Comparison of ENCODE assay signal across 8 cellular contexts in the genomic region with DNA sequence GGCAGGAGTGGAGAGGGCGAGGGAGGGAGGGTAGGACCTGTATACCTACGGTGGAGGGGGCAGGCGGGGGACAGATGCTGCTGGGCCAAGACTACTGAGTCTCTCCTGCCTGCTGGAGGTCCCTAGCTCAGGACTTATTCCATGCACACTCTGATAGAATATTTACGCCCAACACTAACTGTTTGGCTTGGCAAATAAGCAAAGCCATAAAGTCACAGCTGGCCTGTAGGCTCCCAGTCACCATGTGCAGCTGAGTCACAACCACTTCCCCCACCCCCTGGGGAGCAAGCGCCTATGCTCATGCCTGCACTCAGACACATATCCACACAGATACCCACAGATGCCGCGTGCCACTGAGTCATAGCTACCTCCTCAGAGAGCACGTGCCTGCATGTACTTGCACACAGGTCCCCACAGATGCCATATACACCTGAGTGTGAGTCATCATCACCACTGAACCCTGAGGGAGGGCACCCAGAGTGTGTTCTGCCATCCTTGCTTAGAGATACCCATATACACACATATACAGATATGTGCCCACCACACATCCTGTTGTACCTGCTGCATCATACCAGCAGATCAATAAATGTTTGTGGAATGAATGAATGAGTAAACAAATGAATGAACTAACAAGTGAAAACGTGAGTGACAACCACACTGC.
DNase-seq lines count a peak whose midpoint lies in the region; ATAC-seq and TF ChIP-seq lines count a peak whose summit lies in the region.

No MANE protein-coding gene starts in this region.

- ATAC-seq in CD8-positive, alpha-beta T cell = peak; percentile 71
- ATAC-seq in GM21423 (IDR thresholded peaks at IDR 0.05; ENCODE audit: unreplicated experiment) (peak; percentile 54), T-helper 17 cell (peak; percentile 73), right cardiac atrium (peak; percentile 73 to 79)

- 28% methylated on average over 9 of the region's 9 CpGs for WGBS in right cardiac atrium

- H3K4me3 ChIP-seq in CD8-positive, alpha-beta T cell (ENCODE audit: low read depth, low read length) = no peak overlapping the region
- H3K4me3 ChIP-seq in right cardiac atrium (ENCODE audit: low read length) = no peak overlapping the region

- TF ChIP-seq CTCF in CD8-positive, alpha-beta T cell (IDR thresholded peaks at IDR 0.05) = no peak

- POLR2A ChIA-PET in CD8-positive, alpha-beta T cell (lab: Charles Lee) = interaction anchor here (0.6 kb wide), 1 partner anchor 548 kb away, joined by 5 read pairs; no protein-coding TSS in a partner anchor

- no peak overlapping the region for H3K27ac ChIP-seq in CD8-positive, alpha-beta T cell (ENCODE audit: low read depth, low read length)
- peak overlapping the region; percentile 95 for H3K27ac ChIP-seq in KOPT-K1 (ENCODE audit: low read depth, low read length, poor library complexity, severe bottlenecking)
- H3K27ac ChIP-seq in right cardiac atrium (ENCODE audit: low read length) = peak overlapping the region; percentile 86

- peak overlapping the region; percentile 77 for H3K4me3 Mint-ChIP-seq in CD8-positive, alpha-beta T cell
- peak overlapping the region; percentile 92 for H3K4me3 Mint-ChIP-seq in T-helper 17 cell

- H3K4me1 Mint-ChIP-seq in CD8-positive, alpha-beta T cell (ENCODE audit: low read depth) = peaks cover 24% of the 10 kb centered on the region
- H3K4me1 Mint-ChIP-seq in T-helper 17 cell = peaks cover 30% of the 10 kb centered on the region

- H3K36me3 ChIP-seq in CD8-positive, alpha-beta T cell (ENCODE audit: insufficient read depth, low read length) = no peaks in the 10 kb centered on the region
- no peaks in the 10 kb centered on the region for H3K36me3 ChIP-seq in KOPT-K1 (ENCODE audit: insufficient read depth, low read length)

- CTCF ChIA-PET in CD8-positive, alpha-beta T cell (lab: Charles Lee) = interaction anchor here (1.0 to 3.3 kb wide), 13 partner anchors 9 to 567 kb away, joined by 3 to 40 read pairs (median 5); partner anchors contain the start of gene ADM

- H3K36me3 Mint-ChIP-seq in CD8-positive, alpha-beta T cell = no peaks in the 10 kb centered on the region
- no peaks in the 10 kb centered on the region for H3K36me3 Mint-ChIP-seq in T-helper 17 cell (ENCODE audit: low read depth)

- no peaks in the 10 kb centered on the region for H3K27me3 ChIP-seq in CD8-positive, alpha-beta T cell (ENCODE audit: insufficient read depth, low read length)
- no peaks in the 10 kb centered on the region for H3K27me3 ChIP-seq in right cardiac atrium (ENCODE audit: control insufficient read depth, insufficient read depth)

- H3K27ac Mint-ChIP-seq in CD8-positive, alpha-beta T cell = peak overlapping the region; percentile 74
- peak overlapping the region; percentile 92 for H3K27ac Mint-ChIP-seq in T-helper 17 cell

- DNase-seq in CD8-positive, alpha-beta T cell = peak; percentile 38 to 91 (median 80)
- DNase-seq in T-helper 17 cell = peak; percentile 37 to 71 (median 39)
- peak in 45 of 58 donors; percentile 14 to 89 (median 38) for DNase-seq in anterior cingulate cortex (lab: John Stamatoyannopoulos, UW)
- DNase-seq in right cardiac atrium = peak; percentile 90 to 92 (median 91)
- peak; percentile 96 for DNase-seq in smooth muscle cell of the brain vasculature (ENCODE audit: low read depth, low spot score)
- DNase-seq in NCI-H128 (lab: John Stamatoyannopoulos, UW; ENCODE audit: unreplicated experiment) = no peak

- H3K4me1 ChIP-seq in CD8-positive, alpha-beta T cell (ENCODE audit: insufficient read depth, low read length) = peaks cover 12% of the 10 kb centered on the region
- H3K4me1 ChIP-seq in right cardiac atrium (ENCODE audit: control insufficient read depth, insufficient read depth, low read length) = peaks cover 7% of the 10 kb centered on the region

- intact Hi-C loops in CD8-positive, alpha-beta T cell (cut with DNase I, micrococcal nuclease) = loop anchor here (2.0 to 5.0 kb wide), 11 partner anchors 97 to 1077 kb away; partner anchors contain the start of genes CTR9 (in 1 of the 2), RPL27A (in 1 of the 2), SWAP70 (in 1 of the 2) and TMEM41B (in 1 of the 2)
- intact Hi-C loops in right cardiac atrium (cut with DNase I) = loop anchor here (2.0 to 10.0 kb wide), 4 partner anchors 55 to 548 kb away; partner anchors contain the start of gene ADM (in 4 of the 4)

- no peaks in the 10 kb centered on the region for H3K27me3 Mint-ChIP-seq in CD8-positive, alpha-beta T cell (ENCODE audit: low read depth)
- H3K27me3 Mint-ChIP-seq in T-helper 17 cell = no peaks in the 10 kb centered on the region

- H3K9me3 Mint-ChIP-seq in CD8-positive, alpha-beta T cell = no peaks in the 10 kb centered on the region

- H3K9me3 ChIP-seq in CD8-positive, alpha-beta T cell (ENCODE audit: low read length) = no peaks in the 10 kb centered on the region
- H3K9me3 ChIP-seq in KOPT-K1 (ENCODE audit: insufficient read depth, low read length, poor library complexity, severe bottlenecking) (no peaks in the 10 kb centered on the region), T-helper 17 cell (ENCODE audit: control insufficient read depth, low read length, poor library complexity, severe bottlenecking) (no peaks in the 10 kb centered on the region), right cardiac atrium (ENCODE audit: control insufficient read depth, low read length) (no peaks in the 10 kb centered on the region)
